13 cellular contexts compared by ENCODE assay signal in genomic region chr2:14420851-14421250, GRCh38.
DNase-seq lines count a peak whose midpoint lies in the region; ATAC-seq lines count a peak whose summit lies in the region.
"Had no signal": no experiment of that assay in that cellular context is flagged by ENCODE, and none has a peak within 500 bp of the region (broad histone marks: within the 10 kb centered on the region; RNA-seq: fewer than 3 reads in every experiment).

No MANE protein-coding gene starts in this region.

- no peaks in the 10 kb centered on the region for H3K36me3 ChIP-seq in adipocyte (ENCODE audit: control insufficient read depth, insufficient read depth, low read length, severe bottlenecking)
- H3K36me3 ChIP-seq: HAP-1 had no signal

- DNase-seq in EL (peak; percentile 56), adipocyte (ENCODE audit: low read depth) (peak; percentile 1), middle frontal gyrus (ENCODE audit: extremely low spot score, low spot score) (peak; percentile 44), NCI-H1436 treated with DMSO at 0.1 percent for 48 hours (lab: John Stamatoyannopoulos, UW) (no peak)
- DNase-seq in activated naive CD4-positive, alpha-beta T cell treated with Interleukin-2 at 50 U/mL for 16 hours = no peak
- no peak for DNase-seq in stimulated activated CD4-positive, alpha-beta T cell treated with anti-CD3 and anti-CD28 coated beads, Interleukin-4, amount 100 ng/mL, for 1 hour
- DNase-seq: activated CD4-positive, alpha-beta T cell treated with anti-CD3 and anti-CD28 coated beads for 4 hours; activated T-cell treated with anti-CD3 and anti-CD28 coated beads, Interleukin-2, amount 50 U/mL, for 24 hours; DMS53; NCI-H1105 had no signal

- no peak overlapping the region for H3K9ac ChIP-seq in adipocyte (ENCODE audit: low read length)

- H3K4me1 ChIP-seq in adipocyte (ENCODE audit: control insufficient read depth, insufficient read depth, low read length) = peaks cover 3% of the 10 kb centered on the region
- H3K4me1 ChIP-seq: HAP-1 had no signal

- H3K4me3 ChIP-seq in adipocyte (ENCODE audit: low read length) = no peak overlapping the region
- H3K4me3 ChIP-seq: HAP-1 had no signal

- H3K27me3 ChIP-seq in adipocyte (replicated peaks; ENCODE audit: control insufficient read depth, insufficient read depth, low read length) = no peaks in the 10 kb centered on the region

- ATAC-seq in HG02852 (IDR thresholded peaks at IDR 0.05; ENCODE audit: unreplicated experiment) (peak; percentile 56), GM18511 (IDR thresholded peaks at IDR 0.05; ENCODE audit: unreplicated experiment) (no peak)

- no peaks in the 10 kb centered on the region for H3K9me3 ChIP-seq in adipocyte (ENCODE audit: control insufficient read depth, low read length)
- H3K9me3 ChIP-seq: HAP-1 had no signal

Comparison
In these comparisons a context has a peak if more than half of its experiments do, and no peak if none do; other contexts are left out.
1. DNase-seq: peak in EL (single experiment), adipocyte (single experiment) and middle frontal gyrus (single experiment); none in NCI-H1436 treated with DMSO at 0.1 percent for 48 hours (single experiment), activated naive CD4-positive, alpha-beta T cell treated with Interleukin-2 at 50 U/mL for 16 hours (single experiment) and stimulated activated CD4-positive, alpha-beta T cell treated with anti-CD3 and anti-CD28 coated beads, Interleukin-4, amount 100 ng/mL, for 1 hour (single experiment).